ENCODE assay signal across 8 cellular contexts in genomic region chr5:128083033-128083810, GRCh38. TPM values are rescaled to one million over a fixed set of nuclear protein-coding genes. Genes with fewer than 3 reads are reported as not detected.
DNase-seq lines count a peak whose midpoint lies in the region; ATAC-seq, FAIRE-seq and TF ChIP-seq lines count a peak whose summit lies in the region.

Gene SLC12A2, plus strand, starts transcription at chr5:128083766. Its CDS starts 189 bp downstream, at chr5:128083955.

- intact Hi-C loops in Caco-2 (cut with micrococcal nuclease; ENCODE audit: unreplicated experiment) = loop anchor here (1.0 to 10.0 kb wide), 6 partner anchors 72 to 521 kb away; no protein-coding TSS in a partner anchor

- H3K9ac ChIP-seq in NT2/D1 (ENCODE audit: insufficient read length, low read depth) = peak within 1 kb of the TSS; percentile 90
- peak within 1 kb of the TSS; percentile 39 for H3K9ac ChIP-seq in endodermal cell (ENCODE audit: extremely low read depth, low read length, poor library complexity, severe bottlenecking)

- H3K4me1 Mint-ChIP-seq in Caco-2 (ENCODE audit: low read depth, unreplicated experiment) = peaks cover 47% of the 10 kb centered on the region
- peaks cover 20% of the 10 kb centered on the region for H3K4me1 Mint-ChIP-seq in endodermal cell

- peak within 1 kb of the TSS; percentile 97 for H3K4me3 ChIP-seq in Caco-2 (ENCODE audit: low read depth, low read length)
- H3K4me3 ChIP-seq in NT2/D1 (ENCODE audit: insufficient read length, low read depth) = peak within 1 kb of the TSS; percentile 85
- H3K4me3 ChIP-seq in endodermal cell (ENCODE audit: low read length) = peak within 1 kb of the TSS; percentile 81

- peak; percentile 46 for FAIRE-seq in HTR-8/SVneo (lab: Jason Lieb, UNC)

- H3K36me3 Mint-ChIP-seq in Caco-2 (ENCODE audit: insufficient read depth, unreplicated experiment) (peaks cover 18% of the 10 kb centered on the region), endodermal cell (ENCODE audit: low read depth) (no peaks in the 10 kb centered on the region)

- H3K9me3 Mint-ChIP-seq in Caco-2 (ENCODE audit: unreplicated experiment) = peaks cover 14% of the 10 kb centered on the region
- H3K9me3 Mint-ChIP-seq in endodermal cell = no peaks in the 10 kb centered on the region

- POLR2A ChIA-PET in Caco-2 (lab: Charles Lee) = interaction anchor here (0.6 kb wide), 1 partner anchor 43 kb away, joined by 3 read pairs; no protein-coding TSS in a partner anchor

- DNase-seq in Caco-2 (peak; percentile 93), HTR-8/SVneo (ENCODE audit: insufficient read length, low spot score) (peak; percentile 89), NT2/D1 (ENCODE audit: low read depth, low spot score) (peak; percentile 69), endodermal cell (peak; percentile 94), mesenteric fat pad (ENCODE audit: low spot score) (peak; percentile 96)
- DNase-seq in activated CD8-positive, alpha-beta memory T cell treated with anti-CD3 and anti-CD28 coated beads, Interleukin-2, amount 50 U/mL, for 1 hour (ENCODE audit: extremely low read depth) = peak; percentile 82
- DNase-seq in stimulated activated CD8-positive, alpha-beta memory T cell treated with anti-CD3 and anti-CD28 coated beads, Interleukin-15, amount 100 ng/mL, for 1 hour (ENCODE audit: low read depth) = peak; percentile 71

- H3K27me3 Mint-ChIP-seq in Caco-2 (ENCODE audit: insufficient read depth, unreplicated experiment) = no peaks in the 10 kb centered on the region
- peaks cover 16% of the 10 kb centered on the region for H3K27me3 Mint-ChIP-seq in endodermal cell (ENCODE audit: insufficient read depth)

- peak within 1 kb of the TSS; percentile 85 for H3K27ac ChIP-seq in endodermal cell (ENCODE audit: low read depth, low read length)

- H3K4me1 ChIP-seq in Caco-2 (peaks cover 15% of the 10 kb centered on the region; the same call in 1 of the 2 replicates), NT2/D1 (ENCODE audit: insufficient read depth, insufficient read length) (no peaks in the 10 kb centered on the region), endodermal cell (ENCODE audit: control insufficient read depth, insufficient read depth, low read length) (no peaks in the 10 kb centered on the region)

- BruUV-seq in Caco-2 (replicated peaks; lab: Mats Ljungman, UMichigan) = no TSS peak

- peak within 1 kb of the TSS; percentile 81 for H3K27ac Mint-ChIP-seq in Caco-2 (ENCODE audit: unreplicated experiment)
- H3K27ac Mint-ChIP-seq in endodermal cell = peak within 1 kb of the TSS; percentile 83

- CTCF ChIA-PET in Caco-2 (lab: Charles Lee) = no interaction called here

- TF ChIP-seq CTCF in Caco-2 (IDR thresholded peaks at IDR 0.05; ENCODE audit: insufficient read depth in 1 of 2, low read depth in 1 of 2, low read length in 1 of 2, severe bottlenecking in 1 of 2, unreplicated experiment in 1 of 2) (no peak), endodermal cell (conservative IDR thresholded peaks at IDR 0.05) (no peak)

- H3K4me3 Mint-ChIP-seq in Caco-2 (ENCODE audit: unreplicated experiment) (peak within 1 kb of the TSS; percentile 87), endodermal cell (peak within 1 kb of the TSS; percentile 76)

- 0% methylated on average over 22 to 104 of the region's 104 CpGs for WGBS in endodermal cell (ENCODE audit: insufficient coverage in 1 of 2, insufficient read length in 1 of 2), 2 experiments

- ATAC-seq in GM21381 (IDR thresholded peaks at IDR 0.05; ENCODE audit: unreplicated experiment) = peak; percentile 54

- H3K9me3 ChIP-seq in Caco-2 (no peaks in the 10 kb centered on the region), NT2/D1 (ENCODE audit: insufficient read depth, low read length) (no peaks in the 10 kb centered on the region), endodermal cell (ENCODE audit: control insufficient read depth, low read length) (no peaks in the 10 kb centered on the region)

- no peaks in the 10 kb centered on the region for H3K36me3 ChIP-seq in Caco-2 (ENCODE audit: control insufficient read depth, insufficient read depth, low read length)
- H3K36me3 ChIP-seq in NT2/D1 (ENCODE audit: insufficient read depth, insufficient read length, low read length) = no peaks in the 10 kb centered on the region
- H3K36me3 ChIP-seq in endodermal cell (ENCODE audit: control insufficient read depth, insufficient read depth, low read length) = no peaks in the 10 kb centered on the region

- H3K27me3 ChIP-seq in Caco-2 (replicated peaks; ENCODE audit: control insufficient read depth, insufficient read depth, low read length) (no peaks in the 10 kb centered on the region), NT2/D1 (ENCODE audit: insufficient read depth, insufficient read length) (peaks cover 11% of the 10 kb centered on the region), endodermal cell (ENCODE audit: control insufficient read depth, insufficient read depth, low read length, poor library complexity, severe bottlenecking) (peaks cover 16% of the 10 kb centered on the region)

RNA-seq across cellular contexts. Expression of gene SLC12A2, which starts in this region (rescaled TPM):
- 85.2 and 87.8 TPM in 2 replicates for total RNA-seq in Caco-2 (2022)
- 10 to 100 TPM; 16.7 to 25.1 TPM for total RNA-seq in endodermal cell
- polyA plus RNA-seq in endodermal cell (2013, experiment 1 of 2) = 12.5 TPM
- polyA plus RNA-seq in endodermal cell (2013, experiment 2 of 2) = 11.1 TPM
- total RNA-seq in mesenteric fat pad = 14.0 TPM

Comparison
In these comparisons a context has a peak if more than half of its experiments do, and no peak if none do; other contexts are left out.
1. Peak in every context shown above with its lines: DNase-seq, ATAC-seq, H3K4me3 ChIP-seq and H3K27ac ChIP-seq.